In the genomic region with DNA sequence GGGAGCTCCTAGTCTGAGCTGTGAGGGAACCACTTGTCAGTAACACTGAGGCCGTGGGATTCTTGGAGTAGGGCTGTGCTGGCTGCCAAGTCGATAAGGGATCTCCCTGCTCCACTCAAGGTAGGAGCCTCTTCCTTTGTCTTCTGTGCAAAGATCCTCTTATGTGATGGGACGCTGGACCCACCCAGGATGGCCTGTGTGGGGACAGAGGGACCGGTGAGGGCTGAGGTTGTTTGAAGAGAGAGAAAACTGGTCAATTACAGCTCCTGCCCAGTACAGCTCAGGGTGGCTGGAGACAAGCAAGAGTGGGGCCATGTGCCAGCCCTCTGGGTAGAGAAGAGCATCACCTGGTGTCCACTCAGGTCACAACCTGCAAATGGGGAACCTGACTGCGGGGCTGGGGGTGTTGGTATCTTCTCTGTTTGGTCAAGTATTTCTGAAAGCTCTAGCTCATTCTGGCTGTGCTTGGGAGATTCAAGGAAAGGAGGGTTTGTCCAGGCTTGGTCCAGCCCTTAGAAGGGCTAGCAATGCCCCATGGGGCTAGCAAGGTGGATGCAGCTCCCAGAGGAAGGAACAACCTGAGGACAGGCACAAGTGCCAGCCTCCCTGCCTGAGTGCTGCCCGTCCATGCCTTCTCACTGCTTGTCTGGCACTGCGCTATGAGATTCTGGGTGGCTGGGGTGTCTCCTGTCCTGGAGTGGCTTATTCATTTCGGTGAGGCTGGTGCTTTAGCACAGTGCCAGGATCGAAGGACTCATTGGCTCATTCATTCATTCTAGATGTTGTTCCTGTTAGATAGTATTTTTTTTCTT, we compare ENCODE assay signal across 1 cellular context.
TF ChIP-seq lines count a peak whose summit lies in the region.

No MANE protein-coding gene starts in this region.

TF ChIP-seq in WTC11, 78 proteins besides CTCF, POLR2A, EP300 and RAD21 (continued from another document):
- TF ChIP-seq, protein P1, sequence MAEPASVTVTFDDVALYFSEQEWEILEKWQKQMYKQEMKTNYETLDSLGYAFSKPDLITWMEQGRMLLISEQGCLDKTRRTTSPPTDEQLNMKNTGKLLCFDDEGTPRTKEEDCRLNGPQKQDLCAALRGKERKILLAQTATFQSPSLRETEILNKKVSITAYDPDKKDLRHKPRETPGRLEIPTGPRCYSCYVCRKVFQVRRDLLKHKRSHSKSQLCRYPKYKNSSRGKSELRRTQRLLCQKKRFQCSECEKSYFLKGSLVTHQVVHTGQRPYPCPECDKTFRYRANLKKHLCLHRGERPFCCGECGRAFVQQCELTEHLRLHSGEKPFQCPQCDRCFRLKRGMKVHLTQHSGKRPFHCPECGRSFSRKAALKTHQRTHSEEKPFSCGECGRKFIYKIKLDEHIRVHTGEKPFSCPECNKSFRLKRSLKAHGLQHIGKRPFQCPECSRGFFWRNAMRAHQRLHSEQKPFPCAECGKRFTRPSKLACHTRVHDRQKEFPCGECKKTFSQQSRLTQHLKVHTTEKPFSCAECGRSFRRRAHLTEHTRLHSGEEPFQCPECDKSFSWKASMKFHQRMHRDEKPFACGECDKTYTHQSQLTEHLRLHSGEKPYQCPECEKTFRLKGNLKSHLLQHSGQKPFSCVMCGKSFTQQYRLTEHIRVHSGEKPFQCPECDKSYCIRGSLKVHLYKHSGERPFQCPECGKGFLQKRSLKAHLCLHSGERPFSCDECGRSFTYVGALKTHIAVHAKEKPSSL (CRISPR knock-in tag; conservative IDR thresholded peaks at IDR 0.05), result no peak
- no peak for TF ChIP-seq MXD4 (CRISPR knock-in tag; IDR thresholded peaks at IDR 0.05; ENCODE audit: borderline replicate concordance)
- TF ChIP-seq ELF4 (CRISPR knock-in tag; IDR thresholded peaks at IDR 0.05; ENCODE audit: low read depth), result no peak
- no peak for TF ChIP-seq CREB1 (CRISPR knock-in tag; IDR thresholded peaks at IDR 0.05)
- no peak for TF ChIP-seq CREM (CRISPR knock-in tag; IDR thresholded peaks at IDR 0.05)
- no peak for TF ChIP-seq ZNF671 (CRISPR knock-in tag; IDR thresholded peaks at IDR 0.05)
